25 cellular contexts compared by ENCODE assay signal in genomic region chr9:7095054-7095453, GRCh38.
DNase-seq lines count a peak whose midpoint lies in the region; ATAC-seq and TF ChIP-seq lines count a peak whose summit lies in the region.
"Had no signal": no experiment of that assay in that cellular context is flagged by ENCODE, and none has a peak within 500 bp of the region (broad histone marks: within the 10 kb centered on the region; RNA-seq: fewer than 3 reads in every experiment).

No MANE protein-coding gene starts in this region.

- TF ChIP-seq CTCF in chondrocyte (IDR thresholded peaks at IDR 0.05), result no peak

- ATAC-seq in GM18907 (IDR thresholded peaks at IDR 0.05; ENCODE audit: unreplicated experiment) (peak; percentile 77), GM21737 (IDR thresholded peaks at IDR 0.05; ENCODE audit: unreplicated experiment) (peak; percentile 67), HG03457 (IDR thresholded peaks at IDR 0.05; ENCODE audit: unreplicated experiment) (peak; percentile 63)
- ATAC-seq in naive thymus-derived CD4-positive, alpha-beta T cell, result peak; percentile 18
- ATAC-seq: activated CD8-positive, alpha-beta memory T cell treated with anti-CD3 and anti-CD28 coated beads, Interleukin-2, amount 10 ng/mL, durations not matched to agents 7 days and 5 days; HCT116; HepG2 had no signal

- peaks cover 0 to 28% (median 0%) of the 10 kb centered on the region in 3 experiments for H3K36me3 ChIP-seq in naive thymus-derived CD4-positive, alpha-beta T cell (ENCODE audit: control insufficient read depth in 2 of 3, insufficient read depth in 3 of 3, low read length in 3 of 3)
- H3K36me3 ChIP-seq: neural progenitor cell had no signal

- CTCF ChIA-PET in naive thymus-derived CD4-positive, alpha-beta T cell (lab: Charles Lee), result no interaction called here

- H3K27me3 Mint-ChIP-seq in naive thymus-derived CD4-positive, alpha-beta T cell, result no peaks in the 10 kb centered on the region
- no peaks in the 10 kb centered on the region for H3K27me3 Mint-ChIP-seq in activated T-cell treated with anti-CD3 and anti-CD28 coated beads, Interleukin-2, amount 50 U/mL, for 24 hours
- no peaks in the 10 kb centered on the region for H3K27me3 Mint-ChIP-seq in chondrocyte (ENCODE audit: low read depth)
- H3K27me3 Mint-ChIP-seq: activated CD8-positive, alpha-beta memory T cell treated with anti-CD3 and anti-CD28 coated beads, Interleukin-2, amount 10 ng/mL, durations not matched to agents 7 days and 5 days had no signal

- H3K27ac Mint-ChIP-seq in naive thymus-derived CD4-positive, alpha-beta T cell, result no peak overlapping the region
- H3K27ac Mint-ChIP-seq in activated T-cell treated with anti-CD3 and anti-CD28 coated beads, Interleukin-2, amount 50 U/mL, for 24 hours, result no peak overlapping the region
- H3K27ac Mint-ChIP-seq in chondrocyte (ENCODE audit: unreplicated experiment), result no peak overlapping the region
- H3K27ac Mint-ChIP-seq: activated CD8-positive, alpha-beta memory T cell treated with anti-CD3 and anti-CD28 coated beads, Interleukin-2, amount 10 ng/mL, durations not matched to agents 7 days and 5 days; neural progenitor cell had no signal

- H3K27me3 ChIP-seq in naive thymus-derived CD4-positive, alpha-beta T cell (ENCODE audit: control insufficient read depth in 2 of 2, insufficient read depth in 2 of 2, low read length in 2 of 2), result no peaks in the 10 kb centered on the region
- H3K27me3 ChIP-seq: neural progenitor cell, testis had no signal

- H3K9me3 Mint-ChIP-seq in naive thymus-derived CD4-positive, alpha-beta T cell, result peaks cover 5 to 23% (median 15%) of the 10 kb centered on the region in 11 donors
- peaks cover 10% of the 10 kb centered on the region for H3K9me3 Mint-ChIP-seq in activated T-cell treated with anti-CD3 and anti-CD28 coated beads, Interleukin-2, amount 50 U/mL, for 24 hours
- H3K9me3 Mint-ChIP-seq in chondrocyte (ENCODE audit: low read depth), result no peaks in the 10 kb centered on the region
- H3K9me3 Mint-ChIP-seq: neural progenitor cell had no signal

- no peaks in the 10 kb centered on the region for H3K4me1 ChIP-seq in naive thymus-derived CD4-positive, alpha-beta T cell (ENCODE audit: control insufficient read depth in 2 of 2, insufficient read depth in 2 of 2, low read length in 2 of 2)
- H3K4me1 ChIP-seq: neural progenitor cell, testis had no signal

- H3K4me3 ChIP-seq in naive thymus-derived CD4-positive, alpha-beta T cell (ENCODE audit: low read length), result no peak overlapping the region
- H3K4me3 ChIP-seq: neural progenitor cell, PC-9, testis had no signal

- no peak overlapping the region for H3K27ac ChIP-seq in naive thymus-derived CD4-positive, alpha-beta T cell (ENCODE audit: low read depth, low read length)
- H3K27ac ChIP-seq: neural progenitor cell, PC-9, testis, VCaP had no signal

- peaks cover 37 to 92% (median 79%) of the 10 kb centered on the region in 5 donors for H3K36me3 Mint-ChIP-seq in naive thymus-derived CD4-positive, alpha-beta T cell
- H3K36me3 Mint-ChIP-seq in activated T-cell treated with anti-CD3 and anti-CD28 coated beads, Interleukin-2, amount 50 U/mL, for 24 hours (ENCODE audit: low read depth), result peaks cover 80% of the 10 kb centered on the region
- no peaks in the 10 kb centered on the region for H3K36me3 Mint-ChIP-seq in chondrocyte (ENCODE audit: low read depth)
- H3K36me3 Mint-ChIP-seq: neural progenitor cell had no signal

- no peak for DNase-seq in naive thymus-derived CD4-positive, alpha-beta T cell
- DNase-seq in activated T-cell treated with anti-CD3 and anti-CD28 coated beads, Interleukin-2, amount 50 U/mL, for 24 hours, result no peak
- no peak for DNase-seq in stimulated activated naive CD4-positive, alpha-beta T cell treated with Interleukin-2 at 50 U/mL for 16 hours (lab: John Stamatoyannopoulos, UW)
- no peak for DNase-seq in chondrocyte (ENCODE audit: low spot score)
- no peak for DNase-seq in activated T-cell treated with anti-CD3 and anti-CD28 coated beads for 4 hours
- DNase-seq: activated CD8-positive, alpha-beta memory T cell treated with anti-CD3 and anti-CD28 coated beads, Interleukin-2, amount 10 ng/mL, durations not matched to agents 7 days and 5 days; activated naive CD4-positive, alpha-beta T cell; cortex of kidney; DMS79; mammary epithelial cell; NCI-H1092; NCI-H2227 treated with DMSO at 0.1 percent for 48 hours; PC-9; retina; stimulated activated CD4-positive, alpha-beta T cell treated with anti-CD3 and anti-CD28 coated beads, Interleukin-15, amount 100 ng/mL, for 24 hours; SW 1271; testis had no signal

- intact Hi-C loops in naive thymus-derived CD4-positive, alpha-beta T cell (cut with micrococcal nuclease), result no loop called here

- peaks cover 0 to 7% (median 0%) of the 10 kb centered on the region in 7 donors for H3K4me1 Mint-ChIP-seq in naive thymus-derived CD4-positive, alpha-beta T cell
- no peaks in the 10 kb centered on the region for H3K4me1 Mint-ChIP-seq in activated T-cell treated with anti-CD3 and anti-CD28 coated beads, Interleukin-2, amount 50 U/mL, for 24 hours (ENCODE audit: low read depth)
- H3K4me1 Mint-ChIP-seq in chondrocyte (ENCODE audit: low read depth), result peaks cover 9% of the 10 kb centered on the region

- H3K9me3 ChIP-seq in naive thymus-derived CD4-positive, alpha-beta T cell (ENCODE audit: control insufficient read depth in 2 of 3, low read length in 3 of 3), result peaks cover 0 to 5% (median 0%) of the 10 kb centered on the region in 3 experiments
- H3K9me3 ChIP-seq: testis had no signal

- no peak overlapping the region for H3K4me3 Mint-ChIP-seq in naive thymus-derived CD4-positive, alpha-beta T cell
- H3K4me3 Mint-ChIP-seq in activated T-cell treated with anti-CD3 and anti-CD28 coated beads, Interleukin-2, amount 50 U/mL, for 24 hours, result no peak overlapping the region
- no peak overlapping the region for H3K4me3 Mint-ChIP-seq in chondrocyte (ENCODE audit: unreplicated experiment)
- H3K4me3 Mint-ChIP-seq: activated CD8-positive, alpha-beta memory T cell treated with anti-CD3 and anti-CD28 coated beads, Interleukin-2, amount 10 ng/mL, durations not matched to agents 7 days and 5 days; CD14-positive monocyte; neural progenitor cell had no signal

- POLR2A ChIA-PET in naive thymus-derived CD4-positive, alpha-beta T cell (lab: Charles Lee), result no interaction called here

Comparison
In these comparisons a context has a peak if more than half of its experiments do, and no peak if none do; other contexts are left out.
1. ATAC-seq: peak in every context shown above with its lines; median percentile 77 in GM18907; 67 in GM21737; 63 in HG03457; 18 in naive thymus-derived CD4-positive, alpha-beta T cell.